In genomic region chr15:100869151-100869999, GRCh38 we compare ENCODE assay signal across 10 cellular contexts. TPM values are rescaled to one million over a fixed set of nuclear protein-coding genes. Genes with fewer than 3 reads are reported as not detected.
A peak's percentile ranks its signal among the peaks of the same experiment; 100 is the strongest.
DNase-seq lines count a peak whose midpoint lies in the region; ATAC-seq and TF ChIP-seq lines count a peak whose summit lies in the region.
"Had no signal": no experiment of that assay in that cellular context is flagged by ENCODE, and none has a peak within 500 bp of the region (broad histone marks: within the 10 kb centered on the region; RNA-seq: fewer than 3 reads in every experiment).

No MANE protein-coding gene starts in this region.

- H3K36me3 Mint-ChIP-seq in MCF 10A (ENCODE audit: insufficient read depth, unreplicated experiment) (no peaks in the 10 kb centered on the region), type B pancreatic cell (no peaks in the 10 kb centered on the region)

- CTCF ChIA-PET in MCF 10A (lab: Yijun Ruan, JAX): interaction anchor here (0.6 to 1.1 kb wide), 10 partner anchors 10 to 372 kb away, joined by 3 to 5 read pairs (median 3); no protein-coding TSS in a partner anchor

- H3K4me1 ChIP-seq in breast epithelium: no peaks in the 10 kb centered on the region
- H3K4me1 ChIP-seq: thyroid gland had no signal

- POLR2A ChIA-PET in MCF 10A (lab: Yijun Ruan, JAX): no interaction called here

- ATAC-seq in HG02885 (IDR thresholded peaks at IDR 0.05; ENCODE audit: poor library complexity, unreplicated experiment): no peak
- ATAC-seq in GM18868 (IDR thresholded peaks at IDR 0.05; ENCODE audit: unreplicated experiment): no peak

- DNase-seq in MCF 10A (ENCODE audit: unreplicated experiment) (no peak), breast epithelium (ENCODE audit: low spot score in 2 of 2) (no peak), MV-4-11 (lab: John Stamatoyannopoulos, UW) (peak; percentile 59), epithelial cell of esophagus (ENCODE audit: low read depth) (peak; percentile 49), type B pancreatic cell (ENCODE audit: extremely low spot score, unreplicated experiment) (no peak), globus pallidus (ENCODE audit: low spot score) (no peak)
- DNase-seq: DMS79 treated with DMSO at 0.1 percent for 48 hours, thyroid gland had no signal

- no peak overlapping the region for H3K4me3 Mint-ChIP-seq in MCF 10A (ENCODE audit: unreplicated experiment)
- peak overlapping the region; percentile 67 for H3K4me3 Mint-ChIP-seq in type B pancreatic cell

- TF ChIP-seq CTCF in MCF 10A (IDR thresholded peaks at IDR 0.05; ENCODE audit: unreplicated experiment) (peak; percentile 29), breast epithelium (IDR thresholded peaks at IDR 0.05) (no peak), epithelial cell of esophagus (IDR thresholded peaks at IDR 0.05; ENCODE audit: insufficient read depth, low read depth, low read length, missing control alignments) (peak; percentile 36), type B pancreatic cell (conservative IDR thresholded peaks at IDR 0.05) (peak; percentile 72)

- H3K27ac ChIP-seq in breast epithelium: no peak overlapping the region
- H3K27ac ChIP-seq: thyroid gland had no signal

- no peaks in the 10 kb centered on the region for H3K36me3 ChIP-seq in breast epithelium
- H3K36me3 ChIP-seq: thyroid gland had no signal

- intact Hi-C loops in MCF 10A (cut with micrococcal nuclease) (no loop called here), breast epithelium (cut with DNase I; ENCODE audit: low total_unique reads) (loop anchor here (10.0 kb wide), 1 partner anchor 815 kb away; no protein-coding TSS in a partner anchor)

- H3K9me3 ChIP-seq in breast epithelium: no peaks in the 10 kb centered on the region
- H3K9me3 ChIP-seq: thyroid gland had no signal

- H3K27ac Mint-ChIP-seq in MCF 10A (ENCODE audit: low read depth, unreplicated experiment): no peak overlapping the region
- H3K27ac Mint-ChIP-seq in type B pancreatic cell: peak overlapping the region; percentile 71

- H3K27me3 ChIP-seq in breast epithelium: no peaks in the 10 kb centered on the region
- H3K27me3 ChIP-seq: thyroid gland had no signal

- H3K9me3 Mint-ChIP-seq in MCF 10A (ENCODE audit: unreplicated experiment) (peaks cover 6% of the 10 kb centered on the region), type B pancreatic cell (peaks cover 6% of the 10 kb centered on the region)

- TF ChIP-seq POLR2A in breast epithelium (IDR thresholded peaks at IDR 0.05): no peak

- H3K4me1 Mint-ChIP-seq in MCF 10A (ENCODE audit: insufficient read depth, unreplicated experiment): peaks cover 5% of the 10 kb centered on the region
- H3K4me1 Mint-ChIP-seq in type B pancreatic cell (ENCODE audit: unreplicated experiment): peaks cover 24% of the 10 kb centered on the region

- no peak overlapping the region for H3K4me3 ChIP-seq in breast epithelium
- no peak overlapping the region for H3K4me3 ChIP-seq in epithelial cell of esophagus (ENCODE audit: low read length)
- H3K4me3 ChIP-seq: thyroid gland had no signal

- H3K27me3 Mint-ChIP-seq in MCF 10A (ENCODE audit: insufficient read depth, unreplicated experiment) (no peaks in the 10 kb centered on the region), type B pancreatic cell (peaks cover 24% of the 10 kb centered on the region)

- BruUV-seq in MCF 10A (replicated peaks; lab: Mats Ljungman, UMichigan): no TSS peak

RNA-seq across cellular contexts. Expression of gene ALDH1A3, which starts 10.3 kb away (rescaled TPM):
- total RNA-seq in MCF 10A (2022): 3.4 and 4.3 TPM in 2 replicates
- total RNA-seq in breast epithelium: 100 to 1,000 TPM in 1 of 3 donors, 10 to 100 TPM in 2; 24.2 to 207 (median 44.9) TPM
- 13.0 and 14.4 TPM in 2 replicates for total RNA-seq in type B pancreatic cell (ENCODE audit: low replicate concordance)

RNA-seq across cellular contexts. Expression of gene LRRK1, which starts 49.8 kb away (rescaled TPM):
- total RNA-seq in MCF 10A (2022) (15.4 and 18.0 TPM in 2 replicates), breast epithelium (10 to 100 TPM; 10.1 to 18.7 (median 14.4) TPM), type B pancreatic cell (ENCODE audit: low replicate concordance) (2.0 and 4.1 TPM in 2 replicates)

Comparison
In these comparisons a context has a peak if more than half of its experiments do, and no peak if none do; other contexts are left out.
1. CTCF ChIP-seq: peak in MCF 10A (single experiment), epithelial cell of esophagus (single experiment) and type B pancreatic cell (single experiment); none in breast epithelium (0 of 3).
2. DNase-seq: peak in MV-4-11 (single experiment) and epithelial cell of esophagus (single experiment); none in MCF 10A (single experiment), breast epithelium (0 of 2), type B pancreatic cell (single experiment) and globus pallidus (single experiment).